1 cellular context compared by ENCODE assay signal in the genomic region with DNA sequence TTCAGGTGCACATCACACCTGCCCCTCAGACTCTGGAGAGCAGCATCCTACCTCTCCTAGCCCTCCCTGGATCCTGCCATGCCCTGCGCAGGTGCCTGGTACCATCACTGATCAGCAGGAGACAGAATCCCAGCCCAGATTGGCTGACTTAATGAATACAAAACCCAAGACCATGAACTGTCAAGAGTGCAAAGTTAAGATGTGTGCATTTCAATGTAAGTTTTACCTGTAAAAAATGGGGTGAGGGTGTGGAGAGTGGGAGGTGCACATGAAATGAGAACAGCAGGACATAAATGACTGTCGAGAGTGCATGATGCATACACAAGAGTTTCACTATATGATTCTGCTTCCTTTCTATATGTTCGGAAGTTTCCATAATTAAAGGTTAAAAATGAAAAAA.
TF ChIP-seq lines count a peak whose summit lies in the region.

No MANE protein-coding gene starts in this region.

TF ChIP-seq in SK-N-SH, 30 proteins besides CTCF, POLR2A, EP300 and RAD21 (continued from another document):
- TF ChIP-seq, protein P1, sequence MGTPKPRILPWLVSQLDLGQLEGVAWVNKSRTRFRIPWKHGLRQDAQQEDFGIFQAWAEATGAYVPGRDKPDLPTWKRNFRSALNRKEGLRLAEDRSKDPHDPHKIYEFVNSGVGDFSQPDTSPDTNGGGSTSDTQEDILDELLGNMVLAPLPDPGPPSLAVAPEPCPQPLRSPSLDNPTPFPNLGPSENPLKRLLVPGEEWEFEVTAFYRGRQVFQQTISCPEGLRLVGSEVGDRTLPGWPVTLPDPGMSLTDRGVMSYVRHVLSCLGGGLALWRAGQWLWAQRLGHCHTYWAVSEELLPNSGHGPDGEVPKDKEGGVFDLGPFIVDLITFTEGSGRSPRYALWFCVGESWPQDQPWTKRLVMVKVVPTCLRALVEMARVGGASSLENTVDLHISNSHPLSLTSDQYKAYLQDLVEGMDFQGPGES (IDR thresholded peaks at IDR 0.05; ENCODE audit: low read depth, low read length): no peak
- TF ChIP-seq SIN3A (IDR thresholded peaks at IDR 0.05; ENCODE audit: borderline replicate concordance, low read depth, low read length) (no peak), SMC3 (IDR thresholded peaks at IDR 0.05; ENCODE audit: low read depth, low read length) (no peak), EZH2phosphoT487 (IDR thresholded peaks at IDR 0.05; ENCODE audit: borderline replicate concordance, low read depth) (no peak), MXI1 (IDR thresholded peaks at IDR 0.05; ENCODE audit: low read depth, low read length) (no peak)
- TF ChIP-seq, protein P2, sequence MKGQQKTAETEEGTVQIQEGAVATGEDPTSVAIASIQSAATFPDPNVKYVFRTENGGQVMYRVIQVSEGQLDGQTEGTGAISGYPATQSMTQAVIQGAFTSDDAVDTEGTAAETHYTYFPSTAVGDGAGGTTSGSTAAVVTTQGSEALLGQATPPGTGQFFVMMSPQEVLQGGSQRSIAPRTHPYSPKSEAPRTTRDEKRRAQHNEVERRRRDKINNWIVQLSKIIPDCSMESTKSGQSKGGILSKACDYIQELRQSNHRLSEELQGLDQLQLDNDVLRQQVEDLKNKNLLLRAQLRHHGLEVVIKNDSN (IDR thresholded peaks at IDR 0.05; ENCODE audit: borderline replicate concordance, low read depth): no peak
- TF ChIP-seq, protein P3, sequence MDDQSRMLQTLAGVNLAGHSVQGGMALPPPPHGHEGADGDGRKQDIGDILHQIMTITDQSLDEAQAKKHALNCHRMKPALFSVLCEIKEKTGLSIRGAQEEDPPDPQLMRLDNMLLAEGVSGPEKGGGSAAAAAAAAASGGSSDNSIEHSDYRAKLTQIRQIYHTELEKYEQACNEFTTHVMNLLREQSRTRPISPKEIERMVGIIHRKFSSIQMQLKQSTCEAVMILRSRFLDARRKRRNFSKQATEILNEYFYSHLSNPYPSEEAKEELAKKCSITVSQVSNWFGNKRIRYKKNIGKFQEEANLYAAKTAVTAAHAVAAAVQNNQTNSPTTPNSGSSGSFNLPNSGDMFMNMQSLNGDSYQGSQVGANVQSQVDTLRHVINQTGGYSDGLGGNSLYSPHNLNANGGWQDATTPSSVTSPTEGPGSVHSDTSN (IDR thresholded peaks at IDR 0.05): no peak
